26 cellular contexts compared by ENCODE assay signal in the genomic region with DNA sequence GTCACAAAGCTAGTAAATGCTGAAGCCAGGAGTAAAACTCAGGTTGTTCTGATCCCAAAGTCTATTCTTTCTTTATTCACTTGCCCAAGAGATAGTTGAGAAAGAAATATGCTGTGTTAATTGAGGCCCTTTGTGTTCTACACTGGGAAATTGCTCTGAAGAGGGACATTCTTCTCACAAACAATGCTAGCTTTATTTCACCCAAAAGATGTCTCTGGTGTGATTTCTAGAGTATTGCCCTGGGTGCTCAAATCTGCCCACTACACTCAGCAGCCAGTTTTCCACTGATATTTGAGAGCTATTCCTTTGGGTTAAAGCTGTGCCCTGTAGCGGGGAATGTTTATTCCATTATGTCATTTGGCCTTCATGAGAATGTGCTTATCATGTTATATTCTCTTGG.
"Had no signal": no experiment of that assay in that cellular context is flagged by ENCODE, and none has a peak within 500 bp of the region (broad histone marks: within the 10 kb centered on the region; RNA-seq: fewer than 3 reads in every experiment).

No MANE protein-coding gene starts in this region.

- H3K4me3 Mint-ChIP-seq: activated CD8-positive, alpha-beta T cell treated with anti-CD3 and anti-CD28 coated beads, Interleukin-2, amount 10 ng/mL, durations not matched to agents 7 days and 5 days; activated naive CD8-positive, alpha-beta T cell treated with anti-CD3 and anti-CD28 coated beads, Interleukin-2, amount 10 ng/mL, durations not matched to agents 7 days and 5 days; T-helper 1 cell treated with Interleukin-12 subunit alpha and Interleukin-12 subunit beta and Interleukin-4 antibody, amounts not matched to agents 30 μg/mL and 1 μg/mL, for 36 hours; WTC11 had no signal

- H3K36me3 ChIP-seq: adrenal gland, breast epithelium, SJCRH30 had no signal

- H3K9me3 Mint-ChIP-seq: activated naive CD8-positive, alpha-beta T cell treated with anti-CD3 and anti-CD28 coated beads, Interleukin-2, amount 10 ng/mL, durations not matched to agents 7 days and 5 days; T-helper 1 cell treated with Interleukin-12 subunit alpha and Interleukin-12 subunit beta and Interleukin-4 antibody, amounts not matched to agents 30 μg/mL and 1 μg/mL, for 36 hours; WTC11 had no signal

- DNase-seq: activated CD4-positive, alpha-beta T cell treated with anti-CD3 and anti-CD28 coated beads for 48 hours; activated CD4-positive, alpha-beta T cell treated with anti-CD3 and anti-CD28 coated beads, Interleukin-2, amount 50 U/mL, for 4 hours; activated CD4-positive, CD25-positive, alpha-beta regulatory T cell treated with anti-CD3 and anti-CD28 coated beads, Interleukin-2, amount 50 U/mL, for 72 hours; activated CD8-positive, alpha-beta memory T cell treated with anti-CD3 and anti-CD28 coated beads, Interleukin-2, amount 50 U/mL, for 48 hours; activated CD8-positive, alpha-beta T cell treated with anti-CD3 and anti-CD28 coated beads, Interleukin-2, amount 10 ng/mL, durations not matched to agents 7 days and 5 days; activated naive CD4-positive, alpha-beta T cell treated with anti-CD3 and anti-CD28 coated beads, Interleukin-2, amount 50 U/mL, for 16 hours; activated naive CD8-positive, alpha-beta T cell treated with anti-CD3 and anti-CD28 coated beads, Interleukin-2, amount 10 ng/mL, durations not matched to agents 7 days and 5 days; activated T-cell treated with anti-CD3 and anti-CD28 coated beads, Interleukin-2, amount 50 U/mL, for 1 hour; adrenal gland; Karpas-422; MM.1S; NCI-H1105; NCI-H1436; NCI-H1694 treated with DMSO at 0.1 percent for 48 hours; NCI-H2029 treated with DMSO at 0.1 percent for 48 hours; NCI-H510A treated with DMSO at 0.1 percent for 48 hours; NCI-H69; NK-92 treated with Interleukin-12 subunit alpha and Interleukin-12 subunit beta, amount 100 ng/mL, for 24 hours; OCI-M1; Right ventricle myocardium superior had no signal

- H3K4me1 ChIP-seq: adrenal gland, breast epithelium had no signal

- H3K27me3 ChIP-seq: adrenal gland, breast epithelium, SJCRH30 had no signal

- H3K27ac ChIP-seq: adrenal gland, breast epithelium, RWPE1, SJCRH30 had no signal

- H3K27ac Mint-ChIP-seq: activated CD8-positive, alpha-beta T cell treated with anti-CD3 and anti-CD28 coated beads, Interleukin-2, amount 10 ng/mL, durations not matched to agents 7 days and 5 days; activated naive CD8-positive, alpha-beta T cell treated with anti-CD3 and anti-CD28 coated beads, Interleukin-2, amount 10 ng/mL, durations not matched to agents 7 days and 5 days; T-helper 1 cell treated with Interleukin-12 subunit alpha and Interleukin-12 subunit beta and Interleukin-4 antibody, amounts not matched to agents 30 μg/mL and 1 μg/mL, for 36 hours; WTC11 had no signal

- ATAC-seq: activated CD8-positive, alpha-beta T cell treated with anti-CD3 and anti-CD28 coated beads, Interleukin-2, amount 10 ng/mL, durations not matched to agents 7 days and 5 days; Panc1; WTC11 had no signal

- H3K36me3 Mint-ChIP-seq: activated naive CD8-positive, alpha-beta T cell treated with anti-CD3 and anti-CD28 coated beads, Interleukin-2, amount 10 ng/mL, durations not matched to agents 7 days and 5 days; WTC11 had no signal

- H3K9me3 ChIP-seq: adrenal gland, breast epithelium, SJCRH30 had no signal

- H3K4me3 ChIP-seq: adrenal gland, breast epithelium, SJCRH30 had no signal
